ENCODE assay signal across 9 cellular contexts in genomic region chr5:107289030-107289714, GRCh38.
DNase-seq lines count a peak whose midpoint lies in the region; ATAC-seq and TF ChIP-seq lines count a peak whose summit lies in the region.
"Had no signal": no experiment of that assay in that cellular context is flagged by ENCODE, and none has a peak within 500 bp of the region (broad histone marks: within the 10 kb centered on the region; RNA-seq: fewer than 3 reads in every experiment).

No MANE protein-coding gene starts in this region.

- no peak overlapping the region for H3K27ac ChIP-seq in coronary artery
- H3K27ac ChIP-seq: Peyer's patch had no signal

- no peaks in the 10 kb centered on the region for H3K9me3 Mint-ChIP-seq in activated CD8-positive, alpha-beta memory T cell treated with anti-CD3 and anti-CD28 coated beads, Interleukin-2, amount 10 ng/mL, durations not matched to agents 7 days and 5 days (ENCODE audit: low read depth)

- no peak overlapping the region for H3K4me3 ChIP-seq in coronary artery
- H3K4me3 ChIP-seq: Peyer's patch had no signal

- no peaks in the 10 kb centered on the region for H3K36me3 Mint-ChIP-seq in activated CD8-positive, alpha-beta memory T cell treated with anti-CD3 and anti-CD28 coated beads, Interleukin-2, amount 10 ng/mL, durations not matched to agents 7 days and 5 days

- CTCF ChIA-PET in activated CD8-positive, alpha-beta memory T cell treated with anti-CD3 and anti-CD28 coated beads, Interleukin-2, amount 10 ng/mL, durations not matched to agents 7 days and 5 days (lab: Charles Lee) = no interaction called here

- no peaks in the 10 kb centered on the region for H3K27me3 Mint-ChIP-seq in activated CD8-positive, alpha-beta memory T cell treated with anti-CD3 and anti-CD28 coated beads, Interleukin-2, amount 10 ng/mL, durations not matched to agents 7 days and 5 days

- no peak overlapping the region for H3K4me3 Mint-ChIP-seq in activated CD8-positive, alpha-beta memory T cell treated with anti-CD3 and anti-CD28 coated beads, Interleukin-2, amount 10 ng/mL, durations not matched to agents 7 days and 5 days

- TF ChIP-seq CTCF in coronary artery (IDR thresholded peaks at IDR 0.05) = no peak

- no peak for DNase-seq in activated CD8-positive, alpha-beta memory T cell treated with anti-CD3 and anti-CD28 coated beads, Interleukin-2, amount 10 ng/mL, durations not matched to agents 7 days and 5 days
- no peak for DNase-seq in activated CD8-positive, alpha-beta memory T cell treated with anti-CD3 and anti-CD28 coated beads, Interleukin-2, amount 50 U/mL, for 48 hours
- DNase-seq in pons (ENCODE audit: low spot score) (peak; percentile 18), NCI-H446 (lab: John Stamatoyannopoulos, UW) (no peak), NOMO-1 (lab: John Stamatoyannopoulos, UW; ENCODE audit: unreplicated experiment in 2 of 2) (no peak), coronary artery (ENCODE audit: low spot score) (no peak)
- DNase-seq: Peyer's patch had no signal

- peak; percentile 53 for ATAC-seq in activated CD8-positive, alpha-beta memory T cell treated with anti-CD3 and anti-CD28 coated beads, Interleukin-2, amount 10 ng/mL, durations not matched to agents 7 days and 5 days
- peak; percentile 89 for ATAC-seq in GM21515 (IDR thresholded peaks at IDR 0.05; ENCODE audit: unreplicated experiment)
- peak; percentile 87 for ATAC-seq in HG03159 (IDR thresholded peaks at IDR 0.05; ENCODE audit: unreplicated experiment)

- H3K27ac Mint-ChIP-seq in activated CD8-positive, alpha-beta memory T cell treated with anti-CD3 and anti-CD28 coated beads, Interleukin-2, amount 10 ng/mL, durations not matched to agents 7 days and 5 days = no peak overlapping the region

- peaks cover 17% of the 10 kb centered on the region for H3K4me1 Mint-ChIP-seq in activated CD8-positive, alpha-beta memory T cell treated with anti-CD3 and anti-CD28 coated beads, Interleukin-2, amount 10 ng/mL, durations not matched to agents 7 days and 5 days
